In genomic region chr12:52188658-52189057, GRCh38 we compare ENCODE assay signal across 19 cellular contexts. TPM values are rescaled to one million over a fixed set of nuclear protein-coding genes. Genes with fewer than 3 reads are reported as not detected.
DNase-seq lines count a peak whose midpoint lies in the region; TF ChIP-seq lines count a peak whose summit lies in the region.
"Had no signal": no experiment of that assay in that cellular context is flagged by ENCODE, and none has a peak within 500 bp of the region (broad histone marks: within the 10 kb centered on the region; RNA-seq: fewer than 3 reads in every experiment).

No MANE protein-coding gene starts in this region.

- peak overlapping the region; percentile 90 to 96 for H2BK12ac ChIP-seq in mesenchymal stem cell (ENCODE audit: low read length in 2 of 2)

- H3K9ac ChIP-seq in mesenchymal stem cell (ENCODE audit: low read length) = no peak overlapping the region

- peak overlapping the region; percentile 35 for H3K27ac Mint-ChIP-seq in activated T-cell treated with anti-CD3 and anti-CD28 coated beads, Interleukin-2, amount 50 U/mL, for 24 hours
- H3K27ac Mint-ChIP-seq: T-cell had no signal

- TF ChIP-seq CTCF in sigmoid colon (IDR thresholded peaks at IDR 0.05) = no peak

- peak overlapping the region; percentile 40 to 83 for H3K4ac ChIP-seq in mesenchymal stem cell (ENCODE audit: low read depth in 1 of 2, low read length in 2 of 2)

- H2BK120ac ChIP-seq in mesenchymal stem cell (ENCODE audit: low read depth, low read length) = peak overlapping the region; percentile 75

- peak overlapping the region; percentile 50 for H2BK5ac ChIP-seq in mesenchymal stem cell (ENCODE audit: low read depth, low read length, poor library complexity, severe bottlenecking)

- H3K18ac ChIP-seq in mesenchymal stem cell (ENCODE audit: low read depth in 1 of 2, low read length in 2 of 2) = peak overlapping the region; percentile 65 to 74

- WGBS in mesenchymal stem cell = 92% methylated on average over 7 of the region's 7 CpGs
- 92 to 94% methylated on average over 7 of the region's 7 CpGs for WGBS in sigmoid colon, 2 donors

- H2AFZ ChIP-seq in mesenchymal stem cell (ENCODE audit: low read depth, low read length) = no peak overlapping the region

- TF ChIP-seq EP300 in sigmoid colon (IDR thresholded peaks at IDR 0.05) = no peak

- H3K27me3 ChIP-seq in SJSA1 (replicated peaks) (no peaks in the 10 kb centered on the region), mesenchymal stem cell (ENCODE audit: control insufficient read depth in 1 of 2, insufficient read depth in 1 of 2, low read length in 2 of 2) (no peaks in the 10 kb centered on the region), sigmoid colon (no peaks in the 10 kb centered on the region)
- H3K27me3 ChIP-seq: SJCRH30 had no signal

- H2BK15ac ChIP-seq in mesenchymal stem cell (ENCODE audit: low read depth, poor library complexity, severe bottlenecking) = no peak overlapping the region

- no peak for DNase-seq in activated T-cell treated with anti-CD3 and anti-CD28 coated beads, Interleukin-2, amount 50 U/mL, for 24 hours
- DNase-seq in activated T-cell treated with anti-CD3 and anti-CD28 coated beads, Interleukin-2, amount 50 U/mL, for 48 hours = no peak
- DNase-seq in SJSA1 (ENCODE audit: low read depth in 1 of 2, low spot score in 2 of 2) = no peak
- no peak for DNase-seq in mesenchymal stem cell
- no peak for DNase-seq in sigmoid colon
- no peak for DNase-seq in GM19240 (ENCODE audit: insufficient read length, low spot score)
- DNase-seq in cerebellar cortex (ENCODE audit: low spot score) = no peak
- no peak for DNase-seq in cerebellum (ENCODE audit: low spot score)
- DNase-seq: 8988T, DMS79, NCI-H2107, NCI-H446 treated with DMSO at 0.1 percent for 48 hours, NCI-H82, T-cell had no signal

- H3K4me3 ChIP-seq in SJSA1 (no peak overlapping the region), mesenchymal stem cell (ENCODE audit: insufficient read depth in 1 of 2, low read depth in 1 of 2, low read length in 2 of 2) (no peak overlapping the region), sigmoid colon (no peak overlapping the region)
- H3K4me3 ChIP-seq: K562, SJCRH30 had no signal

- H3K27ac ChIP-seq in SJSA1 (peak overlapping the region; percentile 91; the same call in 1 of the 2 replicates), mesenchymal stem cell (ENCODE audit: low read length, poor library complexity, severe bottlenecking) (peak overlapping the region; percentile 41), sigmoid colon (peak overlapping the region in 1 of 4 donors; percentile 10)
- H3K27ac ChIP-seq: C4-2B, HL-60 had no signal

- TF ChIP-seq POLR2A in sigmoid colon (IDR thresholded peaks at IDR 0.05) = no peak

- no peaks in the 10 kb centered on the region for H3K4me1 Mint-ChIP-seq in activated T-cell treated with anti-CD3 and anti-CD28 coated beads, Interleukin-2, amount 50 U/mL, for 24 hours (ENCODE audit: low read depth)

- no peaks in the 10 kb centered on the region for H3K9me3 Mint-ChIP-seq in activated T-cell treated with anti-CD3 and anti-CD28 coated beads, Interleukin-2, amount 50 U/mL, for 24 hours
- H3K9me3 Mint-ChIP-seq: T-cell had no signal

- H3K27me3 Mint-ChIP-seq in activated T-cell treated with anti-CD3 and anti-CD28 coated beads, Interleukin-2, amount 50 U/mL, for 24 hours = peaks cover 2% of the 10 kb centered on the region

- no peaks in the 10 kb centered on the region for H3K9me3 ChIP-seq in SJSA1 (replicated peaks)
- H3K9me3 ChIP-seq in mesenchymal stem cell (ENCODE audit: control insufficient read depth, low read length) = no peaks in the 10 kb centered on the region
- no peaks in the 10 kb centered on the region for H3K9me3 ChIP-seq in sigmoid colon
- H3K9me3 ChIP-seq: SJCRH30 had no signal

- H3K4me3 Mint-ChIP-seq in activated T-cell treated with anti-CD3 and anti-CD28 coated beads, Interleukin-2, amount 50 U/mL, for 24 hours = no peak overlapping the region
- H3K4me3 Mint-ChIP-seq: T-cell had no signal

- H2AK5ac ChIP-seq in mesenchymal stem cell (ENCODE audit: low read length, severe bottlenecking) = peak overlapping the region; percentile 98

- H4K91ac ChIP-seq in mesenchymal stem cell (ENCODE audit: low read length) = peak overlapping the region; percentile 92

- H3K36me3 ChIP-seq in SJSA1 (0 out of 2 replicates have a peak, but pooled peaks cover 5% of the 10 kb centered on the region), mesenchymal stem cell (ENCODE audit: control insufficient read depth in 1 of 2, insufficient read depth in 2 of 2, low read depth in 1 of 2, low read length in 2 of 2) (peaks cover 0 to 5% of the 10 kb centered on the region in 2 experiments), sigmoid colon (no peaks in the 10 kb centered on the region)

- H3K4me2 ChIP-seq in mesenchymal stem cell (ENCODE audit: low read length, poor library complexity, severe bottlenecking) = no peak overlapping the region

- no peaks in the 10 kb centered on the region for H3K36me3 Mint-ChIP-seq in activated T-cell treated with anti-CD3 and anti-CD28 coated beads, Interleukin-2, amount 50 U/mL, for 24 hours (ENCODE audit: low read depth)
- H3K36me3 Mint-ChIP-seq: T-cell had no signal

- peaks cover 4% of the 10 kb centered on the region for H3K79me1 ChIP-seq in mesenchymal stem cell (replicated peaks; ENCODE audit: low read length, poor library complexity, severe bottlenecking)

- H3K23ac ChIP-seq in mesenchymal stem cell (ENCODE audit: low read length in 2 of 2) = no peak overlapping the region

- peak overlapping the region in 1 of 2 experiments; percentile 73 for H3K14ac ChIP-seq in mesenchymal stem cell (ENCODE audit: low read length in 2 of 2)

- intact Hi-C loops in sigmoid colon (cut with DNase I) = no loop called here

- peak overlapping the region; percentile 16 for H4K8ac ChIP-seq in mesenchymal stem cell (ENCODE audit: low read length)

- H3K4me1 ChIP-seq in SJSA1 (replicated peaks) = peaks cover 90% of the 10 kb centered on the region
- H3K4me1 ChIP-seq in mesenchymal stem cell (ENCODE audit: control insufficient read depth, insufficient read depth, low read depth, low read length) = peaks cover 85% of the 10 kb centered on the region
- H3K4me1 ChIP-seq in sigmoid colon = peaks cover 0 to 68% (median 54%) of the 10 kb centered on the region in 4 donors

RNA-seq across cellular contexts. Expression of gene KRT80, which starts 3.2 kb away (rescaled TPM):
- total RNA-seq in SJSA1 (2014; rRNA removed; shearing (Covaris generic)) = 1.5 and 4.0 TPM in 2 replicates
- 0.72 TPM for polyA plus RNA-seq in mesenchymal stem cell (2013, experiment 1 of 2)
- 0.84 TPM for polyA plus RNA-seq in mesenchymal stem cell (2013, experiment 2 of 2)
- total RNA-seq in sigmoid colon (not detected), cerebellum (not detected)
- under 1 TPM in 2 of 3 donors, not detected in 1; under 0.01 to 0.34 TPM for polyA plus RNA-seq in sigmoid colon
- total RNA-seq: K562 had no signal
- polyA plus RNA-seq: K562 had no signal

RNA-seq across cellular contexts. Expression of gene KRT7, which starts 44.4 kb away (rescaled TPM):
- 2.1 and 16.1 TPM in 2 replicates for total RNA-seq in SJSA1 (2014; rRNA removed; shearing (Covaris generic))
- polyA plus RNA-seq in mesenchymal stem cell (2013, experiment 1 of 2) = 5.1 TPM
- 5.7 TPM for polyA plus RNA-seq in mesenchymal stem cell (2013, experiment 2 of 2)
- total RNA-seq in sigmoid colon (1 to 10 TPM in 1 of 4 donors, under 1 TPM in 1, not detected in 2; 0.27 to 3.2 TPM), cerebellum (not detected)
- 10 to 100 TPM in 1 of 3 donors, 1 to 10 TPM in 2; 1.2 to 12.0 (median 2.4) TPM for polyA plus RNA-seq in sigmoid colon
- total RNA-seq: G401 had no signal
- polyA plus RNA-seq: K562 had no signal
